In the genomic region with DNA sequence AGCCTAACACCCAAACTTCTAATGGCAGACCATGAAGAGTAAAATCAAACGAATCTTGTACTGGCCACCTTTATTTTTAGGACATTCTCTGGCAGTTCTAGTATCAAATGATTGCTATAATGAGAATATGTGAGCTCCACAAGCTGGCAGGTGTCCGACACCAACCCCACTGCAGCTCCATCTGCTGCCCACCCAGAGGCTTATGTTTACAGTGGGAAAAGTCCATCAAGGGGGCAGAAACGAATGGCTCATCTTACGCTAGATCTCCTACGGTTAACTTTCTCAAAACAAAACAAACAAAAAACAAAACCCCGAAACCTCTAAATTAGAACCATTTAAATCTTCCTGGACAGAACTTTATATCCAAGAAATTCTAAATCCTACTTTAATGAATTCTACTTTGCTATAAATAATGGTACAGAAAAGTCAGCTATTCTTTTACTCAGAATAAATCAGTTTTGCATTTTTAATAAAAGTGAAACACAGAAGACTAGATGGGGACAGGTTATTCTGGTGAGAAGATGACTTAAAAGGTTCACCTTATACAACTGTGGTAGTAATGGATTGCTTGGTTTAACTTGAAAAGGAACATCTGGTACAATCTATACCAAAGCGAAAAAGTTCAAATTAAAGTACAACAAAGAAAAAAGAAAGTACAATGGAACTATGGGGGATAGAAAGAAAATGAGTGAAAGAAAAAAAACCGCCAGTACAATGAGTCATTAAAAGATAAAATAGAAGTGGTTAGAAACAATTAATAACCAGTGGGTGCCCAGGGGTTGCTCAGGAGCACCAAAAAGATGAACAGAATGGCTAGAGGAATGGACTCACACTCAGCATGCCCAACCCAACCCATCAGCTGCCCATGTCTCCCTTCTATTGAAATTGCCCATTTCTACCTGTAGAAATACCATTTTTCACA, we compare ENCODE assay signal across 11 cellular contexts. TPM values are rescaled to one million over a fixed set of nuclear protein-coding genes. Genes with fewer than 3 reads are reported as not detected.
DNase-seq lines count a peak whose midpoint lies in the region; ATAC-seq, FAIRE-seq and TF ChIP-seq lines count a peak whose summit lies in the region.
"Had no signal": no experiment of that assay in that cellular context is flagged by ENCODE, and none has a peak within 500 bp of the region (broad histone marks: within the 10 kb centered on the region; RNA-seq: fewer than 3 reads in every experiment).

No MANE protein-coding gene starts in this region.

- TF ChIP-seq RAD21 in A549 (conservative IDR thresholded peaks at IDR 0.05 in 1 of 2, IDR thresholded peaks at IDR 0.05 in 1 of 2) = no peak

- WGBS in A549 (ENCODE audit: missing lambda C conversion rate) = 81% methylated on average over 8 of the region's 8 CpGs

- H4K20me1 ChIP-seq in DND-41 (ENCODE audit: insufficient read depth, low read length) = peaks cover 86% of the 10 kb centered on the region

- DNase-seq in A549 (ENCODE audit: low read depth in 1 of 2, low spot score in 1 of 2) = no peak
- DNase-seq in DND-41 = no peak
- peak; percentile 35 for DNase-seq in RPMI7951 (ENCODE audit: low read depth)
- DNase-seq in left kidney (ENCODE audit: low read depth, low spot score) = peak; percentile 72
- no peak for DNase-seq in NK-92 (lab: John Stamatoyannopoulos, UW; ENCODE audit: unreplicated experiment)
- DNase-seq in NCI-H2029 treated with DMSO at 0.1 percent for 48 hours (lab: John Stamatoyannopoulos, UW) = no peak
- DNase-seq in tibial artery = no peak
- DNase-seq in putamen (ENCODE audit: low spot score) = no peak
- DNase-seq: COR-L47; stimulated activated CD4-positive, alpha-beta T cell treated with anti-CD3 and anti-CD28 coated beads, Interleukin-2, amount 100 ng/mL, for 24 hours had no signal

- H3K36me3 ChIP-seq in DND-41 (ENCODE audit: insufficient read depth, low read length) (peaks cover 9% of the 10 kb centered on the region; the same call in 1 of the 2 replicates), tibial artery (no peaks in the 10 kb centered on the region)
- H3K36me3 ChIP-seq: suprapubic skin had no signal

- H3K27me3 ChIP-seq in DND-41 (ENCODE audit: insufficient read depth, low read length, poor library complexity) = no peaks in the 10 kb centered on the region
- H3K27me3 ChIP-seq in tibial artery = no peaks in the 10 kb centered on the region
- H3K27me3 ChIP-seq: suprapubic skin had no signal

- TF ChIP-seq POLR2A in A549 (IDR thresholded peaks at IDR 0.05; ENCODE audit: low read length) = no peak

- H3K9me3 ChIP-seq in A549 (no peaks in the 10 kb centered on the region), DND-41 (ENCODE audit: insufficient read depth, low read length, severe bottlenecking) (no peaks in the 10 kb centered on the region), tibial artery (no peaks in the 10 kb centered on the region)
- H3K9me3 ChIP-seq: suprapubic skin had no signal

- no peak overlapping the region for H3K27ac ChIP-seq in A549
- H3K27ac ChIP-seq in DND-41 (ENCODE audit: low read length) = peak overlapping the region; percentile 1; the same call in 1 of the 2 replicates
- no peak overlapping the region for H3K27ac ChIP-seq in tibial artery
- H3K27ac ChIP-seq: suprapubic skin had no signal

- no peak overlapping the region for H3K9ac ChIP-seq in DND-41 (ENCODE audit: low read depth, low read length)

- ATAC-seq in A549 = no peak
- ATAC-seq in DND-41 (ENCODE audit: insufficient read depth, low read depth) = no peak

- peak overlapping the region; percentile 29 for H3K4me2 ChIP-seq in A549
- no peak overlapping the region for H3K4me2 ChIP-seq in DND-41 (ENCODE audit: insufficient read depth, low read length)

- intact Hi-C loops in tibial artery (cut with DNase I; ENCODE audit: low total_unique reads) = no loop called here

- POLR2A ChIA-PET in A549 (lab: Yijun Ruan, JAX) = no interaction called here

- H3K4me1 ChIP-seq in A549 (peaks cover 77% of the 10 kb centered on the region), DND-41 (ENCODE audit: insufficient read depth, low read length) (peaks cover 42% of the 10 kb centered on the region), tibial artery (peaks cover 0 to 95% (median 24%) of the 10 kb centered on the region in 4 donors)

- CTCF ChIA-PET in A549 (lab: Yijun Ruan, JAX) = interaction anchor here (0.6 to 3.2 kb wide), 5 partner anchors 15 to 229 kb away, joined by 3 to 9 read pairs (median 5); no protein-coding TSS in a partner anchor

- TF ChIP-seq EP300 in A549 (IDR thresholded peaks at IDR 0.05) = no peak

- H3K4me3 ChIP-seq in A549 (no peak overlapping the region), DND-41 (ENCODE audit: low read depth in 1 of 2, low read length in 2 of 2) (no peak overlapping the region), tibial artery (no peak overlapping the region)
- H3K4me3 ChIP-seq: suprapubic skin had no signal

- no peak overlapping the region for H2AFZ ChIP-seq in DND-41 (ENCODE audit: low read depth, low read length)

- no peak for TF ChIP-seq CTCF in A549 (IDR thresholded peaks at IDR 0.05)
- no peak for TF ChIP-seq CTCF in DND-41 (IDR thresholded peaks at IDR 0.05; ENCODE audit: borderline replicate concordance, extremely low read depth, low read length, poor library complexity, severe bottlenecking)
- no peak for TF ChIP-seq CTCF in tibial artery (IDR thresholded peaks at IDR 0.05)

- H3K79me2 ChIP-seq in DND-41 (ENCODE audit: insufficient read depth, low read length) = peaks cover 100% of the 10 kb centered on the region

- no peak for FAIRE-seq in A549 (lab: Jason Lieb, UNC)

TF ChIP-seq in A549, 52 proteins besides CTCF, POLR2A, EP300 and RAD21 (continues in another document):
- no peak for TF ChIP-seq RNF2 (IDR thresholded peaks at IDR 0.05; ENCODE audit: borderline replicate concordance, low read depth)
- no peak for TF ChIP-seq ZC3H11A (IDR thresholded peaks at IDR 0.05)
- TF ChIP-seq, protein P1, sequence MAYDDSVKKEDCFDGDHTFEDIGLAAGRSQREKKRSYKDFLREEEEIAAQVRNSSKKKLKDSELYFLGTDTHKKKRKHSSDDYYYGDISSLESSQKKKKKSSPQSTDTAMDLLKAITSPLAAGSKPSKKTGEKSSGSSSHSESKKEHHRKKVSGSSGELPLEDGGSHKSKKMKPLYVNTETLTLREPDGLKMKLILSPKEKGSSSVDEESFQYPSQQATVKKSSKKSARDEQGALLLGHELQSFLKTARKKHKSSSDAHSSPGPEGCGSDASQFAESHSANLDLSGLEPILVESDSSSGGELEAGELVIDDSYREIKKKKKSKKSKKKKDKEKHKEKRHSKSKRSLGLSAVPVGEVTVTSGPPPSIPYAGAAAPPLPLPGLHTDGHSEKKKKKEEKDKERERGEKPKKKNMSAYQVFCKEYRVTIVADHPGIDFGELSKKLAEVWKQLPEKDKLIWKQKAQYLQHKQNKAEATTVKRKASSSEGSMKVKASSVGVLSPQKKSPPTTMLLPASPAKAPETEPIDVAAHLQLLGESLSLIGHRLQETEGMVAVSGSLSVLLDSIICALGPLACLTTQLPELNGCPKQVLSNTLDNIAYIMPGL (CRISPR knock-in tag; IDR thresholded peaks at IDR 0.05; ENCODE audit: borderline replicate concordance) = no peak
- TF ChIP-seq CHD4 (IDR thresholded peaks at IDR 0.05; ENCODE audit: borderline replicate concordance) = no peak
- no peak for TF ChIP-seq MAZ (IDR thresholded peaks at IDR 0.05; ENCODE audit: borderline replicate concordance, low read depth, low read length)
- TF ChIP-seq, protein P2, sequence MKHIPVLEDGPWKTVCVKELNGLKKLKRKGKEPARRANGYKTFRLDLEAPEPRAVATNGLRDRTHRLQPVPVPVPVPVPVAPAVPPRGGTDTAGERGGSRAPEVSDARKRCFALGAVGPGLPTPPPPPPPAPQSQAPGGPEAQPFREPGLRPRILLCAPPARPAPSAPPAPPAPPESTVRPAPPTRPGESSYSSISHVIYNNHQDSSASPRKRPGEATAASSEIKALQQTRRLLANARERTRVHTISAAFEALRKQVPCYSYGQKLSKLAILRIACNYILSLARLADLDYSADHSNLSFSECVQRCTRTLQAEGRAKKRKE (CRISPR knock-in tag; IDR thresholded peaks at IDR 0.05; ENCODE audit: low read depth) = no peak
- TF ChIP-seq MYC (IDR thresholded peaks at IDR 0.05; ENCODE audit: borderline replicate concordance, low read length) = no peak
- TF ChIP-seq, protein P3, sequence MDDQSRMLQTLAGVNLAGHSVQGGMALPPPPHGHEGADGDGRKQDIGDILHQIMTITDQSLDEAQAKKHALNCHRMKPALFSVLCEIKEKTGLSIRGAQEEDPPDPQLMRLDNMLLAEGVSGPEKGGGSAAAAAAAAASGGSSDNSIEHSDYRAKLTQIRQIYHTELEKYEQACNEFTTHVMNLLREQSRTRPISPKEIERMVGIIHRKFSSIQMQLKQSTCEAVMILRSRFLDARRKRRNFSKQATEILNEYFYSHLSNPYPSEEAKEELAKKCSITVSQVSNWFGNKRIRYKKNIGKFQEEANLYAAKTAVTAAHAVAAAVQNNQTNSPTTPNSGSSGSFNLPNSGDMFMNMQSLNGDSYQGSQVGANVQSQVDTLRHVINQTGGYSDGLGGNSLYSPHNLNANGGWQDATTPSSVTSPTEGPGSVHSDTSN (IDR thresholded peaks at IDR 0.05) = no peak
- TF ChIP-seq NPAS2 (CRISPR knock-in tag; IDR thresholded peaks at IDR 0.05; ENCODE audit: borderline replicate concordance) = no peak

RNA-seq across cellular contexts. Expression of a gene that starts 40.2 kb away (rescaled TPM):
- polyA plus RNA-seq in A549 (2011; rRNA removed) (87.5 and 91.4 TPM in 2 replicates), A549 (2017; fragmentation: RNase III; extraction: RNeasy Plus Mini Kit Qiagen cat#74134 plus additional on column Dnase treatment) (89.0 to 91.9 TPM (median 90.1 TPM) in 3 replicates)
- polyA plus RNA-seq in A549 (2012; cell fraction: cytosol; rRNA removed) = 88.8 and 101 TPM in 2 replicates
- 106 and 120 TPM in 2 replicates for polyA plus RNA-seq in A549 (2012; cell fraction: nucleus; rRNA removed)
- 33.3 and 40.5 TPM in 2 replicates for polyA minus RNA-seq in A549 (2011; rRNA and poly(A)+ RNA removed)
- 75.1 and 82.3 TPM in 2 replicates for total RNA-seq in RPMI7951 (2014; rRNA removed; shearing (Covaris generic))

Comparison
In these comparisons a context has a peak if more than half of its experiments do, and no peak if none do; other contexts are left out.
1. DNase-seq: peak in RPMI7951 (single experiment) and left kidney (single experiment); none in A549 (0 of 2), DND-41 (single experiment), NK-92 (single experiment), NCI-H2029 treated with DMSO at 0.1 percent for 48 hours (single experiment), tibial artery (0 of 2) and putamen (single experiment).